Comparison of ENCODE assay signal across 1 cellular context in the genomic region with DNA sequence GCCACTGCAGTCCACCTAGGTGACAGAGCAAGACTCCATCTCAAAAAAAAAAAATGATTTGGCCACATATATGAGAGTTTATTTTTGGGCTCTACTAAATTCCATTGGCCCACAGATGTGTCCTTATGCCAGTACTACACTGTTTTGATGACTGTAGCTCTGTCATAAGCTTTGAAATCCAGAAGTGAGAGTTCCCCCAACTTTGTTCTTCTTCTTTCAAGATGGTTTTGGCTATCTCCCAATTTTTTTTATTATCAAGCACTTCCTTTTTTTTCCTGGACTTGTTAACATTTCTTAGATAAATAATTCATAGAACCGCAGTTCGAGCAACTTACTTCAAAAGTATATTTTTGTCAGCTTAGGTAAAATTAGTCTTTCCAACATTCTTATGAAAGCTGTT.
TF ChIP-seq lines count a peak whose summit lies in the region.

No MANE protein-coding gene starts in this region.

TF ChIP-seq in HepG2, 621 proteins besides CTCF, POLR2A, EP300 and RAD21 (continued from another document):
- TF ChIP-seq ZBTB42 (CRISPR knock-in tag; IDR thresholded peaks at IDR 0.05) (no peak), SPEN (CRISPR knock-in tag; IDR thresholded peaks at IDR 0.05; ENCODE audit: low read depth) (no peak)
